In genomic region chr20:42959996-42960395, GRCh38 we compare ENCODE assay signal across 6 cellular contexts.
"Had no signal": no experiment of that assay in that cellular context is flagged by ENCODE, and none has a peak within 500 bp of the region (broad histone marks: within the 10 kb centered on the region; RNA-seq: fewer than 3 reads in every experiment).

No MANE protein-coding gene starts in this region.

- FAIRE-seq: H1, H54 had no signal

- DNase-seq: H9, HCEC 1CT, KBM-7 had no signal

- H2AFZ ChIP-seq: GM23338 had no signal

- H3K4me2 ChIP-seq: GM23338 had no signal

- ATAC-seq: GM23338 had no signal

- H3K4me3 Mint-ChIP-seq: GM23338, H9 had no signal

- H3K4me3 ChIP-seq: GM23338 had no signal

- H3K27ac Mint-ChIP-seq: GM23338, H9 had no signal

- H3K4me1 Mint-ChIP-seq: GM23338 had no signal
